Comparison of ENCODE assay signal across 15 cellular contexts in the genomic region with DNA sequence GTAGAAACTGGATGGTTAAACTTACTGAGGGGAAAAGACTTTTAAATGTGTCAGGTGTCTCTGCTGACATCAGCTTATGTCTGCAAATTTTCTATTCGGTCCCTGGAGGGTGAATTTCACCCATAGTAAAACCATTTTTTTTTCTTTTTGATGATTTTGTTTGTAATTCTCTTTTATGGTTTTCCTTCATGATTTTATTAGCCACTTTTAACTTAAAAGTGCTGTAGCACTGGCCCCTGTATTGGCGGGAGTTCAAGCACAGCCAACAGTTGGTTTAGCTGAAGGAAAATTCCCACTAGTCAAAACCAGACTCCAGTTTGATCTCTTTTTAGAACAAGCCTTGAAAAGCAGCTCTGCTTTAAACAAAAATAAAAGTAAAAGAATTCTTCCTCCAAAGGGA. TPM values are rescaled to one million over a fixed set of nuclear protein-coding genes. Genes with fewer than 3 reads are reported as not detected.
DNase-seq lines count a peak whose midpoint lies in the region; ATAC-seq and TF ChIP-seq lines count a peak whose summit lies in the region.
"Had no signal": no experiment of that assay in that cellular context is flagged by ENCODE, and none has a peak within 500 bp of the region (broad histone marks: within the 10 kb centered on the region; RNA-seq: fewer than 3 reads in every experiment).

No MANE protein-coding gene starts in this region.

- H3K36me3 ChIP-seq in MM.1S (replicated peaks; ENCODE audit: insufficient read depth, low read length) (no peaks in the 10 kb centered on the region), gastroesophageal sphincter (no peaks in the 10 kb centered on the region), thoracic aorta (no peaks in the 10 kb centered on the region)
- H3K36me3 ChIP-seq: BE2C, HAP-1 had no signal

- H3K4me2 ChIP-seq in MM.1S (ENCODE audit: low read depth, low read length): peak overlapping the region; percentile 44; the same call in 1 of the 2 replicates

- H3K9me3 ChIP-seq in MM.1S (replicated peaks; ENCODE audit: insufficient read depth, low read length) (no peaks in the 10 kb centered on the region), gastroesophageal sphincter (no peaks in the 10 kb centered on the region), thoracic aorta (no peaks in the 10 kb centered on the region)
- H3K9me3 ChIP-seq: BE2C, Caco-2, HAP-1 had no signal

- peak; percentile 39 for DNase-seq in MM.1S
- no peak for DNase-seq in thoracic aorta (ENCODE audit: low spot score)
- no peak for DNase-seq in NCI-H1048 (lab: John Stamatoyannopoulos, UW)
- no peak for DNase-seq in activated CD8-positive, alpha-beta memory T cell treated with anti-CD3 and anti-CD28 coated beads for 24 hours
- DNase-seq: ACHN; BE2C; Caco-2; CD4-positive, alpha-beta T cell had no signal

- H3K79me2 ChIP-seq in MM.1S (ENCODE audit: low read length): peaks cover under 1% of the 10 kb centered on the region; the same call in 1 of the 2 replicates

- WGBS in gastroesophageal sphincter (ENCODE audit: low coverage in 1 of 2), 2 donors: 10 to 65% methylated on average over 1 to 2 of the region's 2 CpGs

- peak overlapping the region; percentile 12; the same call in 1 of the 2 replicates for H3K9ac ChIP-seq in MM.1S (ENCODE audit: low read length)

- H3K27ac ChIP-seq in MM.1S (ENCODE audit: low read length) (peak overlapping the region; percentile 28; the same call in 1 of the 2 replicates), gastroesophageal sphincter (peak overlapping the region in 3 of 4 donors; percentile 18 to 72 (median 30)), thoracic aorta (peak overlapping the region; percentile 83 to 89)
- H3K27ac ChIP-seq: C4-2B had no signal

- no peak for TF ChIP-seq EP300 in gastroesophageal sphincter (IDR thresholded peaks at IDR 0.05)

- no peaks in the 10 kb centered on the region for H3K27me3 ChIP-seq in MM.1S (replicated peaks; ENCODE audit: insufficient read depth, low read length)
- peaks cover 3% of the 10 kb centered on the region for H3K27me3 ChIP-seq in gastroesophageal sphincter
- H3K27me3 ChIP-seq in thoracic aorta (replicated peaks; ENCODE audit: insufficient read depth): no peaks in the 10 kb centered on the region

- no peak for ATAC-seq in gastroesophageal sphincter
- ATAC-seq in thoracic aorta (ENCODE audit: insufficient number of reproducible peaks, low FRiP score, low read depth): no peak
- ATAC-seq in GM18858 (IDR thresholded peaks at IDR 0.05; ENCODE audit: unreplicated experiment): no peak
- ATAC-seq in GM19395 (IDR thresholded peaks at IDR 0.05; ENCODE audit: unreplicated experiment): no peak

- H4K20me1 ChIP-seq in MM.1S (ENCODE audit: insufficient read depth, low read length): no peaks in the 10 kb centered on the region

- H2AFZ ChIP-seq in MM.1S (ENCODE audit: low read length): peak overlapping the region; percentile 60

- H3K9me2 ChIP-seq in MM.1S (replicated peaks; ENCODE audit: insufficient read depth, low read length): no peaks in the 10 kb centered on the region

- no peak for TF ChIP-seq POLR2A in gastroesophageal sphincter (IDR thresholded peaks at IDR 0.05)

- H3K4me3 ChIP-seq in MM.1S (ENCODE audit: low read length) (no peak overlapping the region), gastroesophageal sphincter (no peak overlapping the region), thoracic aorta (peak overlapping the region; percentile 51)
- H3K4me3 ChIP-seq: HAP-1 had no signal

- peaks cover 29% of the 10 kb centered on the region for H3F3A ChIP-seq in MM.1S (ENCODE audit: insufficient read depth, low read length)

- H3K4me1 ChIP-seq in MM.1S (ENCODE audit: low read length) (peaks cover 31% of the 10 kb centered on the region), gastroesophageal sphincter (peaks cover 0 to 59% (median 6%) of the 10 kb centered on the region in 3 donors), thoracic aorta (ENCODE audit: control insufficient read depth in 1 of 2, low read depth in 2 of 2) (peaks cover 23 to 63% of the 10 kb centered on the region in 2 donors)
- H3K4me1 ChIP-seq: BE2C, Caco-2, HAP-1 had no signal

- TF ChIP-seq CTCF in MM.1S (IDR thresholded peaks at IDR 0.05; ENCODE audit: low read length) (no peak), gastroesophageal sphincter (IDR thresholded peaks at IDR 0.05) (no peak), thoracic aorta (IDR thresholded peaks at IDR 0.05) (no peak)

RNA-seq across cellular contexts. Expression of a gene that starts 5.0 kb away (rescaled TPM):
- total RNA-seq in gastroesophageal sphincter: 100 to 1,000 TPM in 2 of 4 donors, 10 to 100 TPM in 2; 37.6 to 667 (median 310) TPM
- total RNA-seq in thoracic aorta: 1,000 to 10,000 TPM; 1,137 to 1,173 TPM
- total RNA-seq: Caco-2; CD4-positive, alpha-beta T cell; H1; HT-29 had no signal

Comparison
In these comparisons a context has a peak if more than half of its experiments do, and no peak if none do; other contexts are left out.
1. H3K27ac ChIP-seq: peak in every context shown above with its lines; median percentile 86 in thoracic aorta; 30 in gastroesophageal sphincter; 28 in MM.1S.